In the genomic region with DNA sequence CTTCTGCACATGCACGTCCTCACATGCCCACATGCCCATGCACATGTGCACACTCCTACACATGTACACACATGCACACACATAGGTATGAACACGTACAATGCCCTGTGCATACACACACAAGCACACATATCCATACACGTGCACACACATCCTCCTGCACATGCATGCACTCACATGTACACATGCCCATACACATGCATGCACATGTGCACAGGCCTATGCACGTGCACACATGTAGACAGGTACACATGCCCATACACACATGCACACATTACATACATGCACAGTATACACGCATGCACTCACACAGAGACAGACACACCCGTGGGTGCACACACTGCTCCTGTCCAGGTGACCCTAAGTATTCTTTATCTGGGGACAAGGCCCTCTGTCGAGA, we compare ENCODE assay signal across 25 cellular contexts. TPM values are rescaled to one million over a fixed set of nuclear protein-coding genes. Genes with fewer than 3 reads are reported as not detected.
A peak's percentile ranks its signal among the peaks of the same experiment; 100 is the strongest.
DNase-seq lines count a peak whose midpoint lies in the region; ATAC-seq and TF ChIP-seq lines count a peak whose summit lies in the region.
"Had no signal": no experiment of that assay in that cellular context is flagged by ENCODE, and none has a peak within 500 bp of the region (broad histone marks: within the 10 kb centered on the region; RNA-seq: fewer than 3 reads in every experiment).

No MANE protein-coding gene starts in this region.

- H2BK20ac ChIP-seq in H9 (ENCODE audit: low read depth, low read length, poor library complexity, severe bottlenecking) = no peak overlapping the region

- H2BK120ac ChIP-seq in H9 (ENCODE audit: low read depth, low read length, poor library complexity, severe bottlenecking) = no peak overlapping the region

- H3K4me1 Mint-ChIP-seq in nephron = peaks cover 6% of the 10 kb centered on the region
- peaks cover 2 to 3% of the 10 kb centered on the region in 2 experiments; a peak in 2 of 4 replicates for H3K4me1 Mint-ChIP-seq in H9

- H3K27ac Mint-ChIP-seq in nephron (peak overlapping the region; percentile 21 to 31 (median 23)), H9 (no peak overlapping the region)
- H3K27ac Mint-ChIP-seq: stimulated activated memory B cell treated with anti-CD40 and anti-IgM and Interleukin-4, amounts not matched to agents 10 μg/mL and 1 μg/mL and 100 μg/mL, for 72 hours had no signal

- no peak overlapping the region for H3K4me2 ChIP-seq in H9 (ENCODE audit: insufficient read depth, insufficient read length, low read length)
- H3K4me2 ChIP-seq: SK-N-SH had no signal

- no peaks in the 10 kb centered on the region for H3K79me1 ChIP-seq in H9 (ENCODE audit: insufficient read depth, low read depth, low read length, poor library complexity, severe bottlenecking)

- H3K9me3 Mint-ChIP-seq in nephron (peaks cover 16% of the 10 kb centered on the region), H9 (peaks cover under 1 to 7% of the 10 kb centered on the region in 2 experiments)

- H3T11ph ChIP-seq in H9 (ENCODE audit: low read length) = no peak overlapping the region

- no peak overlapping the region for H2AFZ ChIP-seq in H9 (ENCODE audit: low read length)

- H3K4ac ChIP-seq in H9 (ENCODE audit: low read depth, low read length) = no peak overlapping the region

- TF ChIP-seq POLR2A in transverse colon (IDR thresholded peaks at IDR 0.05) = no peak

- WGBS in transverse colon (ENCODE audit: low coverage in 1 of 2), 2 donors = 90% methylated on average over 7 of the region's 7 CpGs; no CpG with 5 or more reads in 1 of the 2 donors
- no CpG with 5 or more reads among the region's 7 CpGs for WGBS in H9 (ENCODE audit: extremely low coverage, insufficient read length, low lambda C conversion rate)

- H4K5ac ChIP-seq in H9 (ENCODE audit: insufficient read length, low read depth, low read length) = no peak overlapping the region

- H2AK5ac ChIP-seq in H9 (ENCODE audit: insufficient read length, low read length) = no peak overlapping the region

- no peak overlapping the region for H3K4me3 Mint-ChIP-seq in nephron
- H3K4me3 Mint-ChIP-seq in H9 = no peak overlapping the region; a peak in 1 of 5 replicates
- H3K4me3 Mint-ChIP-seq: stimulated activated memory B cell treated with anti-CD40 and anti-IgM and Interleukin-4, amounts not matched to agents 10 μg/mL and 1 μg/mL and 100 μg/mL, for 72 hours had no signal

- no peak overlapping the region for H2BK12ac ChIP-seq in H9 (ENCODE audit: insufficient read length, low read depth, low read length)

- H3K4me1 ChIP-seq in duodenal mucosa (ENCODE audit: control insufficient read depth in 1 of 2, insufficient read depth in 2 of 2, low read length in 2 of 2) (no peaks in the 10 kb centered on the region), transverse colon (no peaks in the 10 kb centered on the region), H9 (ENCODE audit: insufficient read depth, low read length) (no peaks in the 10 kb centered on the region)

- TF ChIP-seq EP300 in transverse colon (IDR thresholded peaks at IDR 0.05; ENCODE audit: low read depth) = no peak

- H3K27me3 Mint-ChIP-seq in nephron (ENCODE audit: low read depth) (peaks cover 6% of the 10 kb centered on the region), H9 (ENCODE audit: low read depth) (peaks cover 19% of the 10 kb centered on the region)
- H3K27me3 Mint-ChIP-seq: stimulated activated memory B cell treated with anti-CD40 and anti-IgM and Interleukin-4, amounts not matched to agents 10 μg/mL and 1 μg/mL and 100 μg/mL, for 72 hours had no signal

- no peak overlapping the region for H2BK15ac ChIP-seq in H9 (ENCODE audit: low read depth, low read length)

- H2BK5ac ChIP-seq in H9 (ENCODE audit: insufficient read length, low read length) = no peak overlapping the region

- H3K56ac ChIP-seq in H9 (ENCODE audit: insufficient read length, low read depth, low read length) = no peak overlapping the region

- peak; percentile 26 for DNase-seq in cardiac septum (ENCODE audit: low spot score)
- no peak for DNase-seq in left cardiac atrium
- peak; percentile 4 for DNase-seq in transverse colon
- DNase-seq in H9 = no peak
- no peak for DNase-seq in midbrain (lab: John Stamatoyannopoulos, UW)
- DNase-seq: ACHN; activated CD4-positive, alpha-beta T cell treated with anti-CD3 and anti-CD28 coated beads, Interleukin-2, amount 50 U/mL, for 4 hours; activated T-cell treated with anti-CD3 and anti-CD28 coated beads for 4 hours; DMS79; NCI-H1092; NCI-H187 treated with DMSO at 0.1 percent for 48 hours; NCI-H69; occipital lobe; RPMI8226; stimulated activated CD4-positive, alpha-beta T cell treated with anti-CD3 and anti-CD28 coated beads, Interleukin-4, amount 100 ng/mL, for 1 hour; WERI-Rb-1 had no signal

- H4K8ac ChIP-seq in H9 (replicated peaks; ENCODE audit: insufficient read length, low read depth, low read length) = no peak overlapping the region

- ATAC-seq in left cardiac atrium = no peak
- ATAC-seq in HG02973 (IDR thresholded peaks at IDR 0.05; ENCODE audit: unreplicated experiment) = no peak
- ATAC-seq: stimulated activated memory B cell treated with anti-CD40 and anti-IgM and Interleukin-4, amounts not matched to agents 10 μg/mL and 1 μg/mL and 100 μg/mL, for 72 hours had no signal

- intact Hi-C loops in cardiac septum (cut with DNase I) = no loop called here
- intact Hi-C loops in left cardiac atrium (cut with DNase I) = no loop called here
- intact Hi-C loops in transverse colon (cut with DNase I; ENCODE audit: low total_unique reads) = no loop called here

- H3K4me3 ChIP-seq in duodenal mucosa (ENCODE audit: low read depth in 1 of 2, low read length in 2 of 2) (no peak overlapping the region), transverse colon (no peak overlapping the region)
- H3K4me3 ChIP-seq: adrenal gland, BLaER1, coronary artery, suprapubic skin had no signal

- H4K91ac ChIP-seq in H9 (ENCODE audit: insufficient read length, low read depth, low read length) = no peak overlapping the region

- no peak overlapping the region for H3K14ac ChIP-seq in H9 (ENCODE audit: insufficient read depth, low read length)

- H3K36me3 ChIP-seq in duodenal mucosa (ENCODE audit: control insufficient read depth in 1 of 2, insufficient read depth in 2 of 2, low read length in 2 of 2) = peaks cover 0 to 4% of the 10 kb centered on the region in 2 donors
- H3K36me3 ChIP-seq in transverse colon = no peaks in the 10 kb centered on the region

- H3K23ac ChIP-seq in H9 (ENCODE audit: insufficient read length, low read depth, low read length) = no peak overlapping the region

- no peaks in the 10 kb centered on the region for H3K23me2 ChIP-seq in H9 (ENCODE audit: insufficient read length, low read depth, low read length, poor library complexity, severe bottlenecking)

- no peak overlapping the region for H3K9ac ChIP-seq in duodenal mucosa (ENCODE audit: low read depth in 1 of 2, low read length in 2 of 2)
- H3K9ac ChIP-seq in H9 (ENCODE audit: extremely low read depth, insufficient read length, low read length) = no peak overlapping the region
- H3K9ac ChIP-seq: BLaER1, SK-N-SH had no signal

- no peak overlapping the region for H3K18ac ChIP-seq in H9 (ENCODE audit: insufficient read length, low read depth, low read length)

- in situ Hi-C loops in transverse colon (cut with MboI; ENCODE audit: low pct_ligation_motif_present in 1 of 4, low pct_unique_long_range_greater_than_20kb in 1 of 4, low sequenced_read_pairs in 3 of 4) = no loop called here

- TF ChIP-seq CTCF in nephron (IDR thresholded peaks at IDR 0.05; ENCODE audit: unreplicated experiment in 3 of 3) (no peak), transverse colon (IDR thresholded peaks at IDR 0.05) (no peak), H9 (conservative IDR thresholded peaks at IDR 0.05) (no peak)

- H3K9me3 ChIP-seq in duodenal mucosa (ENCODE audit: control insufficient read depth in 1 of 2, low read length in 2 of 2) (no peaks in the 10 kb centered on the region), transverse colon (peaks cover 8 to 10% of the 10 kb centered on the region in 2 donors), H9 (ENCODE audit: control insufficient read depth, low read depth, low read length) (no peaks in the 10 kb centered on the region)
- H3K9me3 ChIP-seq: adrenal gland, suprapubic skin had no signal

- H3K27me3 ChIP-seq in duodenal mucosa (ENCODE audit: control insufficient read depth in 1 of 2, insufficient read depth in 2 of 2, low read length in 2 of 2) (no peaks in the 10 kb centered on the region), transverse colon (no peaks in the 10 kb centered on the region), H9 (ENCODE audit: insufficient read depth, low read length) (no peaks in the 10 kb centered on the region; the same call in 1 of the 2 replicates)
- H3K27me3 ChIP-seq: adrenal gland, BLaER1, suprapubic skin had no signal

- no peaks in the 10 kb centered on the region for H4K20me1 ChIP-seq in H9 (ENCODE audit: control insufficient read depth, insufficient read depth, insufficient read length)

- no peaks in the 10 kb centered on the region for H3K79me2 ChIP-seq in H9 (ENCODE audit: insufficient read depth, low read length)

- peak overlapping the region; percentile 32 for H3K27ac ChIP-seq in duodenal mucosa (ENCODE audit: low read depth, low read length)
- H3K27ac ChIP-seq in transverse colon = no peak overlapping the region
- no peak overlapping the region for H3K27ac ChIP-seq in H9 (ENCODE audit: insufficient read length, low read depth, low read length)
- H3K27ac ChIP-seq: adrenal gland, BLaER1, coronary artery, suprapubic skin, WERI-Rb-1 had no signal

- H3K36me3 Mint-ChIP-seq in nephron (ENCODE audit: low read depth) (peaks cover 7% of the 10 kb centered on the region), H9 (ENCODE audit: insufficient read depth in 1 of 3, low read depth in 3 of 3) (peaks cover 0 to 5% (median 3%) of the 10 kb centered on the region in 3 experiments; a peak in 5 of 7 replicates)

RNA-seq across cellular contexts. Expression of gene GPC1, which starts 34.3 kb away (rescaled TPM):
- total RNA-seq in cardiac septum (291 TPM), left cardiac atrium (10 to 100 TPM; 74.6 to 78.4 TPM), transverse colon (10 to 100 TPM; 10.4 to 31.8 (median 18.0) TPM), H9 (2021) (39.4 and 44.0 TPM in 2 replicates)

Comparison
In these comparisons a context has a peak if more than half of its experiments do, and no peak if none do; other contexts are left out.
1. DNase-seq: peak in cardiac septum (single experiment) and transverse colon (single experiment); none in left cardiac atrium (single experiment), H9 (single experiment) and midbrain (single experiment).
2. H3K27ac Mint-ChIP-seq: peak in nephron (3 of 3); none in H9 (0 of 3).